10 cellular contexts compared by ENCODE assay signal in genomic region chr4:54230479-54231418, GRCh38. TPM values are rescaled to one million over a fixed set of nuclear protein-coding genes. Genes with fewer than 3 reads are reported as not detected.
DNase-seq lines count a peak whose midpoint lies in the region; ATAC-seq and TF ChIP-seq lines count a peak whose summit lies in the region.
"Had no signal": no experiment of that assay in that cellular context is flagged by ENCODE, and none has a peak within 500 bp of the region (broad histone marks: within the 10 kb centered on the region; RNA-seq: fewer than 3 reads in every experiment).

No MANE protein-coding gene starts in this region.

- no peaks in the 10 kb centered on the region for H4K20me1 ChIP-seq in fibroblast of lung (ENCODE audit: control insufficient read depth, extremely low read depth, insufficient read depth, low read length)

- H3K4me1 Mint-ChIP-seq in neural crest cell, result peaks cover 46% of the 10 kb centered on the region

- H3K4me1 ChIP-seq in fibroblast of lung (ENCODE audit: control insufficient read depth, extremely low read depth, insufficient read depth, low read length), result peaks cover 12% of the 10 kb centered on the region

- peak in 1 of 2 donors; percentile 3 for TF ChIP-seq CTCF in fibroblast of lung (conservative IDR thresholded peaks at IDR 0.05 in 1 of 2, IDR thresholded peaks at IDR 0.05 in 1 of 2; ENCODE audit: low read depth in 1 of 2, low read length in 2 of 2)
- TF ChIP-seq CTCF in neural crest cell (conservative IDR thresholded peaks at IDR 0.05), result no peak

- peak overlapping the region; percentile 94 to 97 (median 96) for H3K4me3 ChIP-seq in fibroblast of lung (replicated peaks in 1 of 4; ENCODE audit: control extremely low read depth in 1 of 4, insufficient read depth in 1 of 4, low read depth in 3 of 4, low read length in 4 of 4)

- H3K4me2 ChIP-seq in fibroblast of lung (ENCODE audit: extremely low read depth, insufficient read depth, low read length), result peak overlapping the region; percentile 83

- H3K27me3 Mint-ChIP-seq in neural crest cell (ENCODE audit: low read depth), result peaks cover 100% of the 10 kb centered on the region

- no peak overlapping the region for H2AFZ ChIP-seq in fibroblast of lung (ENCODE audit: low read length)

- peak overlapping the region; percentile 82 for H3K4me3 Mint-ChIP-seq in neural crest cell

- H3K27ac Mint-ChIP-seq in neural crest cell (ENCODE audit: unreplicated experiment), result no peak overlapping the region

- peaks cover 69% of the 10 kb centered on the region for H3K79me2 ChIP-seq in fibroblast of lung (ENCODE audit: control insufficient read depth, insufficient read depth, low read length)

- ATAC-seq in GM21619 (IDR thresholded peaks at IDR 0.05; ENCODE audit: unreplicated experiment) (no peak), HG02588 (IDR thresholded peaks at IDR 0.05; ENCODE audit: unreplicated experiment) (no peak)

- no peaks in the 10 kb centered on the region for H3K36me3 Mint-ChIP-seq in neural crest cell (ENCODE audit: low read depth)

- DNase-seq in COLO668 (lab: John Stamatoyannopoulos, UW; ENCODE audit: unreplicated experiment) (peak; percentile 46), NCI-H510A treated with DMSO at 0.1 percent for 48 hours (lab: John Stamatoyannopoulos, UW) (peak; percentile 35), fibroblast of lung (ENCODE audit: low read depth in 2 of 2) (peak; percentile 70 to 81), neural crest cell (ENCODE audit: low read depth, low spot score) (no peak), NCI-H1092 treated with DMSO at 0.1 percent for 48 hours (lab: John Stamatoyannopoulos, UW) (no peak), NCI-H2227 (lab: John Stamatoyannopoulos, UW; ENCODE audit: unreplicated experiment) (no peak)
- DNase-seq: central memory CD4-positive, alpha-beta T cell; NCI-H446 had no signal

- H3K27ac ChIP-seq in fibroblast of lung (ENCODE audit: insufficient read depth, low read length), result peak overlapping the region; percentile 90

- H3K36me3 ChIP-seq in fibroblast of lung (ENCODE audit: control insufficient read depth, insufficient read depth, low read length), result peaks cover 5% of the 10 kb centered on the region

- no peaks in the 10 kb centered on the region for H3K27me3 ChIP-seq in fibroblast of lung (ENCODE audit: control insufficient read depth, insufficient read depth, low read length)

- H3K9me3 ChIP-seq in fibroblast of lung (ENCODE audit: control insufficient read depth, insufficient read depth, low read depth, low read length), result no peaks in the 10 kb centered on the region

- H3K9me3 Mint-ChIP-seq in neural crest cell, result no peaks in the 10 kb centered on the region

- peak overlapping the region; percentile 76 for H3K9ac ChIP-seq in fibroblast of lung (ENCODE audit: insufficient read depth, low read length)

RNA-seq across cellular contexts. Expression of gene PDGFRA, which starts 1.7 kb away (rescaled TPM):
- 350 and 363 TPM in 2 replicates for total RNA-seq in fibroblast of lung
- 284 and 342 TPM in 2 replicates for polyA plus RNA-seq in fibroblast of lung
- polyA plus RNA-seq in fibroblast of lung (2012), result 148 and 177 TPM in 2 replicates
- 184 and 245 TPM in 2 replicates for polyA minus RNA-seq in fibroblast of lung (ENCODE audit: low replicate concordance)
- 1.9 and 2.1 TPM in 2 replicates for total RNA-seq in neural crest cell

Comparison
In these comparisons a context has a peak if more than half of its experiments do, and no peak if none do; other contexts are left out.
1. DNase-seq: peak in COLO668 (single experiment), NCI-H510A treated with DMSO at 0.1 percent for 48 hours (single experiment) and fibroblast of lung (2 of 2); none in neural crest cell (single experiment), NCI-H1092 treated with DMSO at 0.1 percent for 48 hours (single experiment) and NCI-H2227 (single experiment).
2. RNA of gene PDGFRA, which starts 1.7 kb away (total RNA-seq): 350 to 363 TPM in fibroblast of lung; 1.9 to 2.1 TPM in neural crest cell; every median in the first group is over 100 times any median in the second.